Comparison of ENCODE assay signal across 17 cellular contexts in genomic region chr2:240651185-240651584, GRCh38. TPM values are rescaled to one million over a fixed set of nuclear protein-coding genes. Genes with fewer than 3 reads are reported as not detected.
DNase-seq lines count a peak whose midpoint lies in the region; ATAC-seq and TF ChIP-seq lines count a peak whose summit lies in the region.
"Had no signal": no experiment of that assay in that cellular context is flagged by ENCODE, and none has a peak within 500 bp of the region (broad histone marks: within the 10 kb centered on the region; RNA-seq: fewer than 3 reads in every experiment).

No MANE protein-coding gene starts in this region.

- no peak overlapping the region for H3K27ac Mint-ChIP-seq in Calu3 (ENCODE audit: unreplicated experiment)
- no peak overlapping the region for H3K27ac Mint-ChIP-seq in osteocyte (ENCODE audit: unreplicated experiment)
- H3K27ac Mint-ChIP-seq: CD4-positive, alpha-beta memory T cell; HFFc6 had no signal

- H3K4me1 ChIP-seq in esophagus muscularis mucosa (no peaks in the 10 kb centered on the region), mesendoderm (ENCODE audit: control insufficient read depth, low read depth, low read length) (no peaks in the 10 kb centered on the region)
- H3K4me1 ChIP-seq: BE2C had no signal

- H3K4me1 Mint-ChIP-seq in Calu3 (ENCODE audit: low read depth, unreplicated experiment) (peaks cover 9% of the 10 kb centered on the region), osteocyte (ENCODE audit: unreplicated experiment) (no peaks in the 10 kb centered on the region)

- H2AK5ac ChIP-seq in mesendoderm (ENCODE audit: low read length): no peak overlapping the region

- no peak for TF ChIP-seq EP300 in esophagus muscularis mucosa (IDR thresholded peaks at IDR 0.05)

- WGBS in esophagus muscularis mucosa: 67% methylated on average over 3 of the region's 3 CpGs
- WGBS in mesendoderm (ENCODE audit: extremely low coverage, insufficient coverage, low lambda C conversion rate): no CpG with 5 or more reads among the region's 3 CpGs

- no peak overlapping the region for H3K4me3 Mint-ChIP-seq in Calu3 (ENCODE audit: low read depth, unreplicated experiment)
- H3K4me3 Mint-ChIP-seq in osteocyte (ENCODE audit: unreplicated experiment): no peak overlapping the region
- H3K4me3 Mint-ChIP-seq: CD4-positive, alpha-beta memory T cell; HFFc6 had no signal

- intact Hi-C loops in Calu3 (cut with micrococcal nuclease; ENCODE audit: unreplicated experiment) (no loop called here), esophagus muscularis mucosa (cut with DNase I) (no loop called here)

- TF ChIP-seq CTCF in Calu3 (IDR thresholded peaks at IDR 0.05; ENCODE audit: unreplicated experiment) (no peak), esophagus muscularis mucosa (IDR thresholded peaks at IDR 0.05) (no peak), osteocyte (IDR thresholded peaks at IDR 0.05) (no peak)

- H3K4ac ChIP-seq in mesendoderm (ENCODE audit: low read depth, low read length): no peak overlapping the region

- DNase-seq in Calu3 (peak; percentile 61), SW480 (ENCODE audit: low spot score) (peak; percentile 9), esophagus muscularis mucosa (ENCODE audit: extremely low spot score) (peak; percentile 82), osteocyte (ENCODE audit: extremely low spot score, unreplicated experiment) (peak; percentile 19), substantia nigra (lab: John Stamatoyannopoulos, UW) (no peak), mesendoderm (no peak)
- DNase-seq: BE2C; CD4-positive, alpha-beta memory T cell; DND-41; GDM1; HCEC 1CT; HFFc6 had no signal

- H3K9me3 ChIP-seq in esophagus muscularis mucosa: peaks cover 0 to 7% (median 0%) of the 10 kb centered on the region in 4 donors
- H3K9me3 ChIP-seq: BE2C had no signal

- H3K27me3 ChIP-seq in esophagus muscularis mucosa (peaks cover 0 to 90% (median 5%) of the 10 kb centered on the region in 4 donors), mesendoderm (ENCODE audit: insufficient read depth, low read length, poor library complexity) (no peaks in the 10 kb centered on the region)

- H3K9me3 Mint-ChIP-seq in Calu3 (ENCODE audit: low read depth, unreplicated experiment) (peaks cover 7% of the 10 kb centered on the region), osteocyte (ENCODE audit: unreplicated experiment) (no peaks in the 10 kb centered on the region)
- H3K9me3 Mint-ChIP-seq: HFFc6 had no signal

- H3K4me3 ChIP-seq in esophagus muscularis mucosa (no peak overlapping the region), mesendoderm (ENCODE audit: low read length) (no peak overlapping the region)

- H3K79me1 ChIP-seq in mesendoderm (ENCODE audit: low read length): no peaks in the 10 kb centered on the region

- H3K9ac ChIP-seq in mesendoderm (ENCODE audit: low read length): no peak overlapping the region

- no peak overlapping the region for H3K18ac ChIP-seq in mesendoderm (ENCODE audit: low read length)

- no peak overlapping the region for H4K5ac ChIP-seq in mesendoderm (ENCODE audit: low read length)

- no peak overlapping the region for H3K4me2 ChIP-seq in mesendoderm (ENCODE audit: low read length)

- BruUV-seq in Calu3 (replicated peaks; lab: Mats Ljungman, UMichigan): no TSS peak

- no peak overlapping the region for H3K56ac ChIP-seq in mesendoderm (ENCODE audit: low read length)

- H2BK120ac ChIP-seq in mesendoderm (ENCODE audit: low read depth, low read length): no peak overlapping the region

- no peaks in the 10 kb centered on the region for H3K79me2 ChIP-seq in mesendoderm (ENCODE audit: control insufficient read depth, insufficient read depth, low read length)

- H4K8ac ChIP-seq in mesendoderm (ENCODE audit: low read depth, low read length): no peak overlapping the region

- H2BK5ac ChIP-seq in mesendoderm (ENCODE audit: low read length): no peak overlapping the region

- no peak overlapping the region for H2BK15ac ChIP-seq in mesendoderm (replicated peaks; ENCODE audit: low read depth)

- CTCF ChIA-PET in Calu3 (lab: Charles Lee): interaction anchor here (0.6 kb wide), 1 partner anchor 10 kb away, joined by 8 read pairs; no protein-coding TSS in a partner anchor

- H3K36me3 Mint-ChIP-seq in Calu3 (ENCODE audit: insufficient read depth, unreplicated experiment) (no peaks in the 10 kb centered on the region), osteocyte (ENCODE audit: unreplicated experiment) (no peaks in the 10 kb centered on the region)
- H3K36me3 Mint-ChIP-seq: CD4-positive, alpha-beta memory T cell had no signal

- ATAC-seq in GM18868 (IDR thresholded peaks at IDR 0.05; ENCODE audit: unreplicated experiment) (no peak), GM18519 (IDR thresholded peaks at IDR 0.05; ENCODE audit: low FRiP score, unreplicated experiment) (no peak)

- no peak overlapping the region for H3K23ac ChIP-seq in mesendoderm (ENCODE audit: low read length)

- H3K27me3 Mint-ChIP-seq in Calu3 (ENCODE audit: unreplicated experiment) (peaks cover 81% of the 10 kb centered on the region), osteocyte (ENCODE audit: unreplicated experiment) (peaks cover 62% of the 10 kb centered on the region)

- TF ChIP-seq POLR2A in esophagus muscularis mucosa (IDR thresholded peaks at IDR 0.05; ENCODE audit: low read depth): no peak

- H3K27ac ChIP-seq in esophagus muscularis mucosa (replicated peaks in 1 of 4): no peak overlapping the region
- H3K27ac ChIP-seq in substantia nigra (ENCODE audit: low read depth, low read length, poor library complexity, severe bottlenecking): no peak overlapping the region
- no peak overlapping the region for H3K27ac ChIP-seq in mesendoderm (ENCODE audit: low read depth, low read length)
- H3K27ac ChIP-seq: C4-2B, HL-60 had no signal

- H3K36me3 ChIP-seq in esophagus muscularis mucosa (no peaks in the 10 kb centered on the region), mesendoderm (ENCODE audit: control insufficient read depth, insufficient read depth, low read length) (no peaks in the 10 kb centered on the region)
- H3K36me3 ChIP-seq: BE2C had no signal

RNA-seq across cellular contexts. Expression of gene GPR35, which starts 25.9 kb away (rescaled TPM):
- 40.3 and 49.4 TPM in 2 replicates for total RNA-seq in Calu3 (2022)
- 1 to 10 TPM; 1.8 to 4.0 (median 2.2) TPM for total RNA-seq in esophagus muscularis mucosa
- total RNA-seq in osteocyte: 2.5 and 3.6 TPM in 2 replicates
- polyA plus RNA-seq in mesendoderm (2013, experiment 1 of 2): 0.10 TPM
- 0.13 TPM for polyA plus RNA-seq in mesendoderm (2013, experiment 2 of 2)

RNA-seq across cellular contexts. Expression of gene AQP12B, which starts 31.5 kb away (rescaled TPM):
- not detected in 2 replicates for total RNA-seq in Calu3 (2022)
- not detected for total RNA-seq in esophagus muscularis mucosa
- not detected in 2 replicates for total RNA-seq in osteocyte
- not detected for polyA plus RNA-seq in mesendoderm (2013, experiment 1 of 2)
- not detected for polyA plus RNA-seq in mesendoderm (2013, experiment 2 of 2)
- total RNA-seq: CD4-positive, alpha-beta memory T cell; H4; HFFc6 had no signal
- polyA plus RNA-seq: CD4-positive, alpha-beta memory T cell had no signal

RNA-seq across cellular contexts. Expression of gene AQP12A, which starts 40.5 kb away (rescaled TPM):
- total RNA-seq in Calu3 (2022) (not detected in 2 replicates), esophagus muscularis mucosa (not detected), osteocyte (not detected in 2 replicates)
- polyA plus RNA-seq in mesendoderm (2013, experiment 1 of 2): not detected
- not detected for polyA plus RNA-seq in mesendoderm (2013, experiment 2 of 2)
- total RNA-seq: CD4-positive, alpha-beta memory T cell; H4; HFFc6 had no signal
- polyA plus RNA-seq: CD4-positive, alpha-beta memory T cell had no signal

Comparison
In these comparisons a context has a peak if more than half of its experiments do, and no peak if none do; other contexts are left out.
1. DNase-seq: peak in Calu3 (single experiment), SW480 (single experiment), esophagus muscularis mucosa (single experiment) and osteocyte (single experiment); none in substantia nigra (0 of 49) and mesendoderm (single experiment).